In genomic region chr2:26942543-26943295, GRCh38 we compare ENCODE assay signal across 8 cellular contexts. TPM values are rescaled to one million over a fixed set of nuclear protein-coding genes. Genes with fewer than 3 reads are reported as not detected.
A peak's percentile ranks its signal among the peaks of the same experiment; 100 is the strongest.
DNase-seq lines count a peak whose midpoint lies in the region; ATAC-seq and FAIRE-seq lines count a peak whose summit lies in the region.

No MANE protein-coding gene starts in this region.

- peaks cover 8% of the 10 kb centered on the region for H3K4me1 Mint-ChIP-seq in stimulated activated effector memory CD8-positive, alpha-beta T cell treated with anti-CD3 and anti-CD28 coated beads, Interleukin-12 subunit alpha, Interleukin-12 subunit beta, amount 100 ng/mL, for 72 hours

- DNase-seq in AG08395 (ENCODE audit: low spot score): peak; percentile 80
- peak; percentile 53 for DNase-seq in GM18507 (ENCODE audit: extremely low spot score, insufficient read length, low read depth)
- peak; percentile 86 for DNase-seq in NCI-H82 (lab: John Stamatoyannopoulos, UW)
- DNase-seq in activated CD8-positive, alpha-beta memory T cell treated with anti-CD3 and anti-CD28 coated beads, Interleukin-2, amount 50 U/mL, for 48 hours: peak; percentile 88
- peak; percentile 59 for DNase-seq in mucosa of gallbladder (ENCODE audit: low spot score)
- DNase-seq in stimulated activated effector memory CD8-positive, alpha-beta T cell treated with anti-CD3 and anti-CD28 coated beads, Interleukin-12 subunit alpha, Interleukin-12 subunit beta, amount 100 ng/mL, for 72 hours (ENCODE audit: low spot score in 2 of 2): peak; percentile 50 to 77
- DNase-seq in KG1 (lab: John Stamatoyannopoulos, UW): no peak

- ATAC-seq in esophagus mucosa: peak; percentile 50
- ATAC-seq in stimulated activated effector memory CD8-positive, alpha-beta T cell treated with anti-CD3 and anti-CD28 coated beads, Interleukin-12 subunit alpha, Interleukin-12 subunit beta, amount 100 ng/mL, for 72 hours: peak; percentile 58

- no peak overlapping the region for H3K27ac Mint-ChIP-seq in stimulated activated effector memory CD8-positive, alpha-beta T cell treated with anti-CD3 and anti-CD28 coated beads, Interleukin-12 subunit alpha, Interleukin-12 subunit beta, amount 100 ng/mL, for 72 hours

- peak; percentile 59 for FAIRE-seq in GM18507 (lab: Jason Lieb, UNC)

- no peak overlapping the region for H3K4me3 Mint-ChIP-seq in stimulated activated effector memory CD8-positive, alpha-beta T cell treated with anti-CD3 and anti-CD28 coated beads, Interleukin-12 subunit alpha, Interleukin-12 subunit beta, amount 100 ng/mL, for 72 hours

- no peaks in the 10 kb centered on the region for H3K36me3 Mint-ChIP-seq in stimulated activated effector memory CD8-positive, alpha-beta T cell treated with anti-CD3 and anti-CD28 coated beads, Interleukin-12 subunit alpha, Interleukin-12 subunit beta, amount 100 ng/mL, for 72 hours

- no peaks in the 10 kb centered on the region for H3K9me3 Mint-ChIP-seq in stimulated activated effector memory CD8-positive, alpha-beta T cell treated with anti-CD3 and anti-CD28 coated beads, Interleukin-12 subunit alpha, Interleukin-12 subunit beta, amount 100 ng/mL, for 72 hours

RNA-seq across cellular contexts. Expression of gene MAPRE3, which starts 27.7 kb away (rescaled TPM):
- total RNA-seq in esophagus mucosa: 6.9 TPM
- 25.2 TPM for total RNA-seq in mucosa of gallbladder
